In the genomic region with DNA sequence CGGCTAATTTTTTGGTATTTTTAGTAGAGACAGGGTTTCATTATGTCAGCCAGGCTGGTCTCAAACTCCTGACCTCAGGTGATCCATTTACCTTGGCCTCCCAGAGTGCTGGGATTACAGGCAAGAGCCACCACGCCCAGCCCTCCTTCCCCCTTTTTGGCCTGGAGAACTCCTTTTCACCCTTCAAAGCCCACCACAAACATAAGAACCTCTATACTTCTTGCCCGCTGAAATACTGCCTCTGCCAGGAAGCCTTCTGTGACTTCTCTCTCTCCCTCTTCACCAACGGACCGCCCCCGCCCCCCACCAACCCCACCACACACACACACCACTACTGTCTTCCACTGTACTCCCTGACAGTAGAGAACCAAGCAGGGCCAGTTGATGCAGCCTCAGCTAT, we compare ENCODE assay signal across 1 cellular context.
TF ChIP-seq lines count a peak whose summit lies in the region.

No MANE protein-coding gene starts in this region.

TF ChIP-seq in HEK293, 187 proteins besides CTCF, POLR2A, EP300 and RAD21 (continues in another document):
- TF ChIP-seq ZNF658 (tag by site-specific recombination; IDR thresholded peaks at IDR 0.05), result no peak
- TF ChIP-seq SALL2 (tag by site-specific recombination; IDR thresholded peaks at IDR 0.05; ENCODE audit: borderline replicate concordance), result no peak
- no peak for TF ChIP-seq ZNF704 (tag by site-specific recombination; IDR thresholded peaks at IDR 0.05)
- TF ChIP-seq ZBTB20 (tag by site-specific recombination; IDR thresholded peaks at IDR 0.05), result peak; percentile 35; the same call in 1 of the 2 replicates
- TF ChIP-seq ZNF10 (tag by site-specific recombination; IDR thresholded peaks at IDR 0.05), result no peak
- TF ChIP-seq SCRT1 (tag by site-specific recombination; IDR thresholded peaks at IDR 0.05; ENCODE audit: borderline replicate concordance), result no peak
- TF ChIP-seq, protein P1, sequence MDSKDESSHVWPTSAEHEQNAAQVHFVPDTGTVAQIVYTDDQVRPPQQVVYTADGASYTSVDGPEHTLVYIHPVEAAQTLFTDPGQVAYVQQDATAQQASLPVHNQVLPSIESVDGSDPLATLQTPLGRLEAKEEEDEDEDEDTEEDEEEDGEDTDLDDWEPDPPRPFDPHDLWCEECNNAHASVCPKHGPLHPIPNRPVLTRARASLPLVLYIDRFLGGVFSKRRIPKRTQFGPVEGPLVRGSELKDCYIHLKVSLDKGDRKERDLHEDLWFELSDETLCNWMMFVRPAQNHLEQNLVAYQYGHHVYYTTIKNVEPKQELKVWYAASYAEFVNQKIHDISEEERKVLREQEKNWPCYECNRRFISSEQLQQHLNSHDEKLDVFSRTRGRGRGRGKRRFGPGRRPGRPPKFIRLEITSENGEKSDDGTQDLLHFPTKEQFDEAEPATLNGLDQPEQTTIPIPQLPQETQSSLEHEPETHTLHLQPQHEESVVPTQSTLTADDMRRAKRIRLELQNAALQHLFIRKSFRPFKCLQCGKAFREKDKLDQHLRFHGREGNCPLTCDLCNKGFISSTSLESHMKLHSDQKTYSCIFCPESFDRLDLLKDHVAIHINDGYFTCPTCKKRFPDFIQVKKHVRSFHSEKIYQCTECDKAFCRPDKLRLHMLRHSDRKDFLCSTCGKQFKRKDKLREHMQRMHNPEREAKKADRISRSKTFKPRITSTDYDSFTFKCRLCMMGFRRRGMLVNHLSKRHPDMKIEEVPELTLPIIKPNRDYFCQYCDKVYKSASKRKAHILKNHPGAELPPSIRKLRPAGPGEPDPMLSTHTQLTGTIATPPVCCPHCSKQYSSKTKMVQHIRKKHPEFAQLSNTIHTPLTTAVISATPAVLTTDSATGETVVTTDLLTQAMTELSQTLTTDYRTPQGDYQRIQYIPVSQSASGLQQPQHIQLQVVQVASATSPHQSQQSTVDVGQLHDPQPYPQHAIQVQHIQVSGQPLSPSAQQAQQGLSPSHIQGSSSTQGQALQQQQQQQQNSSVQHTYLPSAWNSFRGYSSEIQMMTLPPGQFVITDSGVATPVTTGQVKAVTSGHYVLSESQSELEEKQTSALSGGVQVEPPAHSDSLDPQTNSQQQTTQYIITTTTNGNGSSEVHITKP (tag by site-specific recombination; IDR thresholded peaks at IDR 0.05), result no peak
- TF ChIP-seq HOXA7 (CRISPR knock-in tag; IDR thresholded peaks at IDR 0.05; ENCODE audit: borderline replicate concordance), result no peak
- TF ChIP-seq ZBTB8A (tag by site-specific recombination; IDR thresholded peaks at IDR 0.05), result no peak
- no peak for TF ChIP-seq ZNF701 (tag by site-specific recombination; IDR thresholded peaks at IDR 0.05)
- no peak for TF ChIP-seq ZBTB17 (tag by site-specific recombination; IDR thresholded peaks at IDR 0.05)
- TF ChIP-seq, protein P2, sequence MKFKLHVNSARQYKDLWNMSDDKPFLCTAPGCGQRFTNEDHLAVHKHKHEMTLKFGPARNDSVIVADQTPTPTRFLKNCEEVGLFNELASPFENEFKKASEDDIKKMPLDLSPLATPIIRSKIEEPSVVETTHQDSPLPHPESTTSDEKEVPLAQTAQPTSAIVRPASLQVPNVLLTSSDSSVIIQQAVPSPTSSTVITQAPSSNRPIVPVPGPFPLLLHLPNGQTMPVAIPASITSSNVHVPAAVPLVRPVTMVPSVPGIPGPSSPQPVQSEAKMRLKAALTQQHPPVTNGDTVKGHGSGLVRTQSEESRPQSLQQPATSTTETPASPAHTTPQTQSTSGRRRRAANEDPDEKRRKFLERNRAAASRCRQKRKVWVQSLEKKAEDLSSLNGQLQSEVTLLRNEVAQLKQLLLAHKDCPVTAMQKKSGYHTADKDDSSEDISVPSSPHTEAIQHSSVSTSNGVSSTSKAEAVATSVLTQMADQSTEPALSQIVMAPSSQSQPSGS (tag by site-specific recombination; IDR thresholded peaks at IDR 0.05; ENCODE audit: low read depth), result no peak
- TF ChIP-seq ZFP3 (tag by site-specific recombination; IDR thresholded peaks at IDR 0.05; ENCODE audit: low read depth), result peak; percentile 82
- no peak for TF ChIP-seq ZNF610 (tag by site-specific recombination; IDR thresholded peaks at IDR 0.05; ENCODE audit: borderline replicate concordance)
- TF ChIP-seq, protein P3, sequence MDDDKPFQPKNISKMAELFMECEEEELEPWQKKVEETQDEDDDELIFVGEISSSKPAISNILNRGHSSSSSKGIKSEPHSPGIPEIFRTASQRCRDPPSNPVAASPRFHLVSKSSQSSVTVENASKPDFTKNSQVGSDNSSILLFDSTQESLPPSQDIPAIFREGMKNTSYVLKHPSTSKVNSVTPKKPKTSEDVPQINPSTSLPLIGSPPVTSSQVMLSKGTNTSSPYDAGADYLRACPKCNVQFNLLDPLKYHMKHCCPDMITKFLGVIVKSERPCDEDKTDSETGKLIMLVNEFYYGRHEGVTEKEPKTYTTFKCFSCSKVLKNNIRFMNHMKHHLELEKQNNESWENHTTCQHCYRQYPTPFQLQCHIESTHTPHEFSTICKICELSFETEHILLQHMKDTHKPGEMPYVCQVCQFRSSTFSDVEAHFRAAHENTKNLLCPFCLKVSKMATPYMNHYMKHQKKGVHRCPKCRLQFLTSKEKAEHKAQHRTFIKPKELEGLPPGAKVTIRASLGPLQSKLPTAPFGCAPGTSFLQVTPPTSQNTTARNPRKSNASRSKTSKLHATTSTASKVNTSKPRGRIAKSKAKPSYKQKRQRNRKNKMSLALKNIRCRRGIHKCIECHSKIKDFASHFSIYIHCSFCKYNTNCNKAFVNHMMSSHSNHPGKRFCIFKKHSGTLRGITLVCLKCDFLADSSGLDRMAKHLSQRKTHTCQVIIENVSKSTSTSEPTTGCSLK (tag by site-specific recombination; IDR thresholded peaks at IDR 0.05), result no peak
- no peak for TF ChIP-seq ZNF529 (tag by site-specific recombination; IDR thresholded peaks at IDR 0.05; ENCODE audit: insufficient replicate concordance)
- TF ChIP-seq ZBTB7A (tag by site-specific recombination; IDR thresholded peaks at IDR 0.05; ENCODE audit: low read depth), result no peak
- no peak for TF ChIP-seq ZFP41 (tag by site-specific recombination; IDR thresholded peaks at IDR 0.05; ENCODE audit: borderline replicate concordance)
- no peak for TF ChIP-seq OVOL3 (tag by site-specific recombination; IDR thresholded peaks at IDR 0.05)
- TF ChIP-seq ZBTB6 (tag by site-specific recombination; IDR thresholded peaks at IDR 0.05), result no peak
- no peak for TF ChIP-seq REPIN1 (tag by site-specific recombination; IDR thresholded peaks at IDR 0.05; ENCODE audit: low read depth)
- TF ChIP-seq KLF9 (tag by site-specific recombination; IDR thresholded peaks at IDR 0.05; ENCODE audit: low read depth), result no peak
- no peak for TF ChIP-seq WT1 (tag by site-specific recombination; IDR thresholded peaks at IDR 0.05)
- TF ChIP-seq, protein P4, sequence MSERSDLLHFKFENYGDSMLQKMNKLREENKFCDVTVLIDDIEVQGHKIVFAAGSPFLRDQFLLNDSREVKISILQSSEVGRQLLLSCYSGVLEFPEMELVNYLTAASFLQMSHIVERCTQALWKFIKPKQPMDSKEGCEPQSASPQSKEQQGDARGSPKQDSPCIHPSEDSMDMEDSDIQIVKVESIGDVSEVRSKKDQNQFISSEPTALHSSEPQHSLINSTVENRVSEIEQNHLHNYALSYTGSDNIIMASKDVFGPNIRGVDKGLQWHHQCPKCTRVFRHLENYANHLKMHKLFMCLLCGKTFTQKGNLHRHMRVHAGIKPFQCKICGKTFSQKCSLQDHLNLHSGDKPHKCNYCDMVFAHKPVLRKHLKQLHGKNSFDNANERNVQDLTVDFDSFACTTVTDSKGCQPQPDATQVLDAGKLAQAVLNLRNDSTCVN (tag by site-specific recombination; optimal IDR thresholded peaks at IDR 0.05), result peak; percentile 15
- no peak for TF ChIP-seq ZNF416 (tag by site-specific recombination; IDR thresholded peaks at IDR 0.05)
- TF ChIP-seq ZNF830 (tag by site-specific recombination; IDR thresholded peaks at IDR 0.05; ENCODE audit: low read depth), result no peak
- TF ChIP-seq MEIS1 (CRISPR knock-in tag; IDR thresholded peaks at IDR 0.05; ENCODE audit: borderline replicate concordance), result no peak
- TF ChIP-seq REST (tag by site-specific recombination; IDR thresholded peaks at IDR 0.05), result no peak
- TF ChIP-seq ZNF660 (tag by site-specific recombination; IDR thresholded peaks at IDR 0.05), result no peak
- TF ChIP-seq, protein P5, sequence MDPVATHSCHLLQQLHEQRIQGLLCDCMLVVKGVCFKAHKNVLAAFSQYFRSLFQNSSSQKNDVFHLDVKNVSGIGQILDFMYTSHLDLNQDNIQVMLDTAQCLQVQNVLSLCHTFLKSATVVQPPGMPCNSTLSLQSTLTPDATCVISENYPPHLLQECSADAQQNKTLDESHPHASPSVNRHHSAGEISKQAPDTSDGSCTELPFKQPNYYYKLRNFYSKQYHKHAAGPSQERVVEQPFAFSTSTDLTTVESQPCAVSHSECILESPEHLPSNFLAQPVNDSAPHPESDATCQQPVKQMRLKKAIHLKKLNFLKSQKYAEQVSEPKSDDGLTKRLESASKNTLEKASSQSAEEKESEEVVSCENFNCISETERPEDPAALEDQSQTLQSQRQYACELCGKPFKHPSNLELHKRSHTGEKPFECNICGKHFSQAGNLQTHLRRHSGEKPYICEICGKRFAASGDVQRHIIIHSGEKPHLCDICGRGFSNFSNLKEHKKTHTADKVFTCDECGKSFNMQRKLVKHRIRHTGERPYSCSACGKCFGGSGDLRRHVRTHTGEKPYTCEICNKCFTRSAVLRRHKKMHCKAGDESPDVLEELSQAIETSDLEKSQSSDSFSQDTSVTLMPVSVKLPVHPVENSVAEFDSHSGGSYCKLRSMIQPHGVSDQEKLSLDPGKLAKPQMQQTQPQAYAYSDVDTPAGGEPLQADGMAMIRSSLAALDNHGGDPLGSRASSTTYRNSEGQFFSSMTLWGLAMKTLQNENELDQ (tag by site-specific recombination; IDR thresholded peaks at IDR 0.05; ENCODE audit: low read depth), result no peak
- TF ChIP-seq ZNF488 (tag by site-specific recombination; IDR thresholded peaks at IDR 0.05), result no peak
